In genomic region chr2:74958277-74959105, GRCh38 we compare ENCODE assay signal across 9 cellular contexts. TPM values are rescaled to one million over a fixed set of nuclear protein-coding genes. Genes with fewer than 3 reads are reported as not detected.
DNase-seq lines count a peak whose midpoint lies in the region; ATAC-seq, FAIRE-seq and TF ChIP-seq lines count a peak whose summit lies in the region.
"Had no signal": no experiment of that assay in that cellular context is flagged by ENCODE, and none has a peak within 500 bp of the region (broad histone marks: within the 10 kb centered on the region; RNA-seq: fewer than 3 reads in every experiment).

POLE4 (plus strand) TSS chr2:74958643; CDS start chr2:74958680, 37 bp downstream.

- peak; percentile 75 to 81 for DNase-seq in AML-193 (lab: John Stamatoyannopoulos, UW)
- peak; percentile 84 for DNase-seq in NCI-H510A (lab: John Stamatoyannopoulos, UW)
- DNase-seq in activated CD4-positive, alpha-beta T cell treated with anti-CD3 and anti-CD28 coated beads for 1 hour: peak; percentile 93
- DNase-seq in cerebellum (ENCODE audit: low spot score): peak; percentile 83
- peak; percentile 97 for DNase-seq in kidney
- DNase-seq in stimulated activated CD4-positive, alpha-beta T cell treated with anti-CD3 and anti-CD28 coated beads, Interleukin-15, amount 100 ng/mL, for 1 hour (ENCODE audit: low read depth in 1 of 2, low spot score in 1 of 2): peak; percentile 88 to 92

- ATAC-seq in HG03378 (IDR thresholded peaks at IDR 0.05; ENCODE audit: unreplicated experiment): peak; percentile 81

- TF ChIP-seq POLR2A in GM19099 (IDR thresholded peaks at IDR 0.05; ENCODE audit: extremely low read depth, insufficient read length, low read depth): peak; percentile 91

- intact Hi-C loops in kidney (cut with DNase I): no loop called here

- TF ChIP-seq CTCF in kidney (IDR thresholded peaks at IDR 0.05; ENCODE audit: borderline replicate concordance, extremely low read depth, insufficient read depth): no peak

- H3K4me1 ChIP-seq in kidney (ENCODE audit: control insufficient read depth in 1 of 2, insufficient read depth in 1 of 2, low read depth in 1 of 2, low read length in 2 of 2): peaks cover 6 to 8% of the 10 kb centered on the region in 2 donors

- H3K9ac ChIP-seq in kidney (ENCODE audit: low read length in 2 of 2): peak within 1 kb of the TSS in 1 of 2 donors; percentile 62

- peak within 1 kb of the TSS; percentile 94 to 95 for H3K27ac ChIP-seq in kidney (ENCODE audit: low read depth in 2 of 2, low read length in 2 of 2)

- FAIRE-seq in kidney (lab: Jason Lieb, UNC): no peak
- FAIRE-seq: endometrium had no signal

- H3K36me3 ChIP-seq in kidney (ENCODE audit: control insufficient read depth in 1 of 2, insufficient read depth in 2 of 2, low read length in 2 of 2): peaks cover 0 to 4% of the 10 kb centered on the region in 2 donors

- no peaks in the 10 kb centered on the region for H3K9me3 ChIP-seq in kidney (ENCODE audit: control insufficient read depth in 1 of 2, low read length in 2 of 2)

- peak within 1 kb of the TSS; percentile 74 to 79 for H3K4me3 ChIP-seq in kidney (ENCODE audit: low read length in 2 of 2)

RNA-seq across cellular contexts. Expression of gene POLE4, which starts in this region (rescaled TPM):
- total RNA-seq in cerebellum (13.6 TPM), kidney (54.3 TPM)
- polyA plus RNA-seq in kidney (ENCODE audit: insufficient read depth, low read depth, low replicate concordance): 122 TPM

Comparison
In these comparisons a context has a peak if more than half of its experiments do, and no peak if none do; other contexts are left out.
1. Peak in every context shown above with its lines: DNase-seq, ATAC-seq, H3K4me3 ChIP-seq and H3K27ac ChIP-seq.